1 cellular context compared by ENCODE assay signal in genomic region chr18:74248189-74248975, GRCh38.
TF ChIP-seq lines count a peak whose summit lies in the region.

No MANE protein-coding gene starts in this region.

TF ChIP-seq in GM23338, 12 proteins besides CTCF, POLR2A, EP300 and RAD21 (continued from another document):
- TF ChIP-seq ZNF462 (CRISPR knock-in tag; IDR thresholded peaks at IDR 0.05), result no peak
- no peak for TF ChIP-seq CREB1 (CRISPR knock-in tag; IDR thresholded peaks at IDR 0.05; ENCODE audit: low read depth)
- TF ChIP-seq ZNF331 (CRISPR knock-in tag; IDR thresholded peaks at IDR 0.05; ENCODE audit: low read depth), result no peak
- TF ChIP-seq EZH2 (IDR thresholded peaks at IDR 0.05; ENCODE audit: low read depth, unreplicated experiment), result no peak
- no peak for TF ChIP-seq ETS1 (IDR thresholded peaks at IDR 0.05)
